15 cellular contexts compared by ENCODE assay signal in the genomic region with DNA sequence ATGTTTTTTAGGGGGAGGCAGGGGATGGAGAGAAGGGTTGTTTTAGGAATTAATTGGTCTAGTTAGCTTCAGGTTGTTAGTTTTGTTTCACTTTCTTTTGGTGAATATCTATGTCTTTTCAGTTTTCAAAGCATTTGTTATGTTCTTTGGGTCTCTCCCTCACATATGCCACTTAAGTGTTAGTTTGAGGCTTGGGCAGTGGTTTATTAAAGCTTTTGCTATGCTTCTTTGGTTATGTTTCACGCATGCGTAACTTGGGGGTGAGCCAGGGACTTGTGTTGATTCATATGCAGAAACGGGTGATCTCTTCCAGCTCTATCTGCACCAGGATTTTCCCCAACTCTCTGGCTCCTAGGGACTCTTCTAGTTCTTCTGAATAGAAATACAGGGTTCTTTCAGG. TPM values are rescaled to one million over a fixed set of nuclear protein-coding genes. Genes with fewer than 3 reads are reported as not detected.
DNase-seq lines count a peak whose midpoint lies in the region; ATAC-seq and TF ChIP-seq lines count a peak whose summit lies in the region.
"Had no signal": no experiment of that assay in that cellular context is flagged by ENCODE, and none has a peak within 500 bp of the region (broad histone marks: within the 10 kb centered on the region; RNA-seq: fewer than 3 reads in every experiment).

No MANE protein-coding gene starts in this region.

- peaks cover 10% of the 10 kb centered on the region for H3K4me1 ChIP-seq in SJCRH30

- no peaks in the 10 kb centered on the region for H3K9me3 ChIP-seq in MG63
- no peaks in the 10 kb centered on the region; the same call in 1 of the 2 replicates for H3K9me3 ChIP-seq in SJCRH30 (replicated peaks)

- peaks cover 4% of the 10 kb centered on the region for H3K9me3 Mint-ChIP-seq in stimulated activated effector memory CD8-positive, alpha-beta T cell treated with anti-CD3 and anti-CD28 coated beads, Interleukin-12 subunit alpha, Interleukin-12 subunit beta, amount 100 ng/mL, for 72 hours

- ATAC-seq in GM18868 (IDR thresholded peaks at IDR 0.05; ENCODE audit: unreplicated experiment) (peak; percentile 84), HG02642 (IDR thresholded peaks at IDR 0.05; ENCODE audit: poor library complexity, unreplicated experiment) (no peak)
- ATAC-seq in stimulated activated effector memory CD8-positive, alpha-beta T cell treated with anti-CD3 and anti-CD28 coated beads, Interleukin-12 subunit alpha, Interleukin-12 subunit beta, amount 100 ng/mL, for 72 hours, result no peak
- ATAC-seq: activated CD4-positive, CD25-positive, alpha-beta regulatory T cell treated with anti-CD3 and anti-CD28 coated beads, Interleukin-2, amount 50 U/mL, for 24 hours had no signal

- no peaks in the 10 kb centered on the region for H3K27me3 ChIP-seq in MG63
- no peaks in the 10 kb centered on the region for H3K27me3 ChIP-seq in SJCRH30

- H3K4me3 Mint-ChIP-seq in stimulated activated effector memory CD8-positive, alpha-beta T cell treated with anti-CD3 and anti-CD28 coated beads, Interleukin-12 subunit alpha, Interleukin-12 subunit beta, amount 100 ng/mL, for 72 hours, result no peak overlapping the region
- H3K4me3 Mint-ChIP-seq: activated T-helper 1 cell treated with anti-CD3 and anti-CD28 coated beads, Interleukin-12 subunit alpha, Interleukin-12 subunit beta, Interleukin-2, Interleukin-4 antibody, amounts not matched to agents 30 ng/mL and 10 ng/mL and 1 ng/mL, durations not matched to agents 14 hours and 24 hours and 36 hours had no signal

- CTCF ChIA-PET in AG04449 (lab: Yijun Ruan, JAX), result no interaction called here

- H3K27ac Mint-ChIP-seq in stimulated activated effector memory CD8-positive, alpha-beta T cell treated with anti-CD3 and anti-CD28 coated beads, Interleukin-12 subunit alpha, Interleukin-12 subunit beta, amount 100 ng/mL, for 72 hours, result no peak overlapping the region
- H3K27ac Mint-ChIP-seq: activated T-helper 1 cell treated with anti-CD3 and anti-CD28 coated beads, Interleukin-12 subunit alpha, Interleukin-12 subunit beta, Interleukin-2, Interleukin-4 antibody, amounts not matched to agents 30 ng/mL and 10 ng/mL and 1 ng/mL, durations not matched to agents 14 hours and 24 hours and 36 hours had no signal

- TF ChIP-seq CTCF in AG04449 (IDR thresholded peaks at IDR 0.05; ENCODE audit: insufficient read depth, low read length, missing control alignments) (no peak), fibroblast of pulmonary artery (IDR thresholded peaks at IDR 0.05; ENCODE audit: low read length, missing control alignments) (no peak)

- H3K36me3 ChIP-seq in MG63, result no peaks in the 10 kb centered on the region
- H3K36me3 ChIP-seq in SJCRH30, result no peaks in the 10 kb centered on the region

- POLR2A ChIA-PET in AG04449 (lab: Yijun Ruan, JAX), result no interaction called here

- H3K36me3 Mint-ChIP-seq in stimulated activated effector memory CD8-positive, alpha-beta T cell treated with anti-CD3 and anti-CD28 coated beads, Interleukin-12 subunit alpha, Interleukin-12 subunit beta, amount 100 ng/mL, for 72 hours, result no peaks in the 10 kb centered on the region

- H3K4me1 Mint-ChIP-seq in stimulated activated effector memory CD8-positive, alpha-beta T cell treated with anti-CD3 and anti-CD28 coated beads, Interleukin-12 subunit alpha, Interleukin-12 subunit beta, amount 100 ng/mL, for 72 hours, result peaks cover 7% of the 10 kb centered on the region

- H3K4me3 ChIP-seq in AG04449 (ENCODE audit: low read depth, low read length), result no peak overlapping the region
- H3K4me3 ChIP-seq in MG63, result no peak overlapping the region
- H3K4me3 ChIP-seq in fibroblast of pulmonary artery (replicated peaks; ENCODE audit: low read depth, low read length), result no peak overlapping the region
- no peak overlapping the region for H3K4me3 ChIP-seq in SJCRH30
- H3K4me3 ChIP-seq: smooth muscle cell had no signal

- peak; percentile 12 for DNase-seq in AG04449 (ENCODE audit: low read depth, low spot score)
- DNase-seq in MG63, result peak; percentile 72
- peak; percentile 16 for DNase-seq in fibroblast of pulmonary artery (ENCODE audit: low read depth)
- no peak for DNase-seq in NCI-H146 (lab: John Stamatoyannopoulos, UW)
- DNase-seq in SJCRH30, result no peak
- no peak for DNase-seq in stimulated activated effector memory CD8-positive, alpha-beta T cell treated with anti-CD3 and anti-CD28 coated beads, Interleukin-12 subunit alpha, Interleukin-12 subunit beta, amount 100 ng/mL, for 72 hours (ENCODE audit: low spot score in 2 of 2)
- DNase-seq: NCI-H526, SIG-M5 had no signal

- H3K27ac ChIP-seq in SJCRH30, result no peak overlapping the region
- H3K27ac ChIP-seq: C4-2B, HL-60 had no signal

RNA-seq across cellular contexts. Expression of gene MMS22L, which starts 11.4 kb away (rescaled TPM):
- 8.2 and 12.9 TPM in 2 replicates for total RNA-seq in MG63 (2014; rRNA removed; shearing (Covaris generic); ENCODE audit: low replicate concordance)
- 48.8 and 58.3 TPM in 2 replicates for total RNA-seq in SJCRH30 (2014; rRNA removed; shearing (Covaris generic))

Comparison
In these comparisons a context has a peak if more than half of its experiments do, and no peak if none do; other contexts are left out.
1. DNase-seq: peak in AG04449 (single experiment), MG63 (single experiment) and fibroblast of pulmonary artery (single experiment); none in NCI-H146 (single experiment), SJCRH30 (0 of 2) and stimulated activated effector memory CD8-positive, alpha-beta T cell treated with anti-CD3 and anti-CD28 coated beads, Interleukin-12 subunit alpha, Interleukin-12 subunit beta, amount 100 ng/mL, for 72 hours (0 of 2).